21 cellular contexts compared by ENCODE assay signal in genomic region chr4:127482049-127482448, GRCh38.
DNase-seq lines count a peak whose midpoint lies in the region; FAIRE-seq and TF ChIP-seq lines count a peak whose summit lies in the region.
"Had no signal": no experiment of that assay in that cellular context is flagged by ENCODE, and none has a peak within 500 bp of the region (broad histone marks: within the 10 kb centered on the region; RNA-seq: fewer than 3 reads in every experiment).

No MANE protein-coding gene starts in this region.

- H3K9me3 ChIP-seq in H1 (ENCODE audit: insufficient read depth in 2 of 2, low read depth in 1 of 2, low read length in 1 of 2), result no peaks in the 10 kb centered on the region
- no peaks in the 10 kb centered on the region for H3K9me3 ChIP-seq in neuron (ENCODE audit: low read length)
- H3K9me3 ChIP-seq: A549, HAP-1 had no signal

- TF ChIP-seq CTCF in AG10803 (conservative IDR thresholded peaks at IDR 0.05; ENCODE audit: low read length) (no peak), H1 (IDR thresholded peaks at IDR 0.05; ENCODE audit: control extremely low read depth in 1 of 3, insufficient read depth in 1 of 3, low read depth in 1 of 3, low read length in 3 of 3) (no peak), fibroblast of mammary gland (conservative IDR thresholded peaks at IDR 0.05; ENCODE audit: control insufficient read depth, insufficient read depth, low read depth, low read length) (no peak), Calu3 (IDR thresholded peaks at IDR 0.05; ENCODE audit: unreplicated experiment) (no peak)

- H3K9me3 Mint-ChIP-seq in Calu3 (ENCODE audit: low read depth, unreplicated experiment), result no peaks in the 10 kb centered on the region
- H3K9me3 Mint-ChIP-seq in activated T-cell treated with anti-CD3 and anti-CD28 coated beads, Interleukin-2, amount 50 U/mL, for 24 hours, result no peaks in the 10 kb centered on the region
- H3K9me3 Mint-ChIP-seq: CD4-positive, alpha-beta memory T cell had no signal

- H4K5ac ChIP-seq in H1 (ENCODE audit: insufficient read length, low read depth, low read length), result no peak overlapping the region

- peaks cover 5% of the 10 kb centered on the region for H3K4me1 Mint-ChIP-seq in Calu3 (ENCODE audit: low read depth, unreplicated experiment)
- no peaks in the 10 kb centered on the region for H3K4me1 Mint-ChIP-seq in activated T-cell treated with anti-CD3 and anti-CD28 coated beads, Interleukin-2, amount 50 U/mL, for 24 hours (ENCODE audit: low read depth)
- H3K4me1 Mint-ChIP-seq: CD4-positive, alpha-beta memory T cell had no signal

- H4K91ac ChIP-seq in H1 (replicated peaks; ENCODE audit: insufficient read length, low read length), result no peak overlapping the region

- H2BK20ac ChIP-seq in H1 (ENCODE audit: low read length), result no peak overlapping the region

- intact Hi-C loops in Calu3 (cut with micrococcal nuclease; ENCODE audit: unreplicated experiment), result loop anchor here (5.0 to 10.0 kb wide), 3 partner anchors 80 to 887 kb away; no protein-coding TSS in a partner anchor

- H3K56ac ChIP-seq in H1 (replicated peaks; ENCODE audit: insufficient read length, low read depth, low read length), result no peak overlapping the region

- no peak overlapping the region for H4K8ac ChIP-seq in H1 (ENCODE audit: extremely low read depth, insufficient read depth, low read length)

- H3K14ac ChIP-seq in H1 (ENCODE audit: insufficient read length), result no peak overlapping the region

- POLR2A ChIA-PET in H1 (lab: Charles Lee; ENCODE audit: partially characterized antibody), result no interaction called here

- no peak overlapping the region for H2BK120ac ChIP-seq in H1 (replicated peaks; ENCODE audit: low read depth, low read length)

- peak overlapping the region; percentile 91; the same call in 1 of the 2 replicates for H2AFZ ChIP-seq in H1 (ENCODE audit: low read length)
- peak overlapping the region; percentile 56 for H2AFZ ChIP-seq in neuron (ENCODE audit: low read depth, low read length)
- H2AFZ ChIP-seq: GM23248 had no signal

- no peak overlapping the region for H3K18ac ChIP-seq in H1 (ENCODE audit: extremely low read depth, low read length)

- no peaks in the 10 kb centered on the region for H3K79me2 ChIP-seq in H1 (ENCODE audit: control insufficient read depth in 1 of 2, insufficient read depth in 2 of 2, low read length in 2 of 2)

- H3K36me3 ChIP-seq in H1 (ENCODE audit: control insufficient read depth in 2 of 4, insufficient read depth in 4 of 4, low read length in 3 of 4) (no peaks in the 10 kb centered on the region), neuron (ENCODE audit: insufficient read depth, low read length) (no peaks in the 10 kb centered on the region)
- H3K36me3 ChIP-seq: HAP-1 had no signal

- H3K4ac ChIP-seq in H1 (replicated peaks; ENCODE audit: insufficient read length, low read depth, low read length), result no peak overlapping the region

- no peak for TF ChIP-seq POLR2A in H1 (IDR thresholded peaks at IDR 0.05; ENCODE audit: control extremely low read depth in 1 of 2, low read depth in 2 of 2, low read length in 2 of 2)

- H2BK5ac ChIP-seq in H1 (ENCODE audit: low read depth, low read length), result no peak overlapping the region

- FAIRE-seq in H1 (lab: Jason Lieb, UNC), result no peak
- FAIRE-seq: A549, G401.6, GM12878, GM19239, H54 had no signal

- no peak overlapping the region for H3K4me3 ChIP-seq in AG10803 (ENCODE audit: low read length)
- H3K4me3 ChIP-seq in H1 (ENCODE audit: extremely low read depth in 1 of 4, insufficient read depth in 2 of 4, low read depth in 3 of 4, low read length in 4 of 4), result no peak overlapping the region
- no peak overlapping the region for H3K4me3 ChIP-seq in fibroblast of mammary gland (ENCODE audit: control insufficient read depth, low read depth, low read length)
- H3K4me3 ChIP-seq in neuron (ENCODE audit: low read length), result peak overlapping the region; percentile 28
- H3K4me3 ChIP-seq: A549, GM12878, GM23248, HAP-1 had no signal

- H3K36me3 Mint-ChIP-seq in Calu3 (ENCODE audit: insufficient read depth, unreplicated experiment), result no peaks in the 10 kb centered on the region
- no peaks in the 10 kb centered on the region for H3K36me3 Mint-ChIP-seq in activated T-cell treated with anti-CD3 and anti-CD28 coated beads, Interleukin-2, amount 50 U/mL, for 24 hours (ENCODE audit: low read depth)
- H3K36me3 Mint-ChIP-seq: CD4-positive, alpha-beta memory T cell had no signal

- WGBS in H1 (ENCODE audit: extremely low coverage in 1 of 2, insufficient coverage in 1 of 2, insufficient read length in 1 of 2, insufficient replicate concordance in 2 of 2, low coverage in 1 of 2, low lambda C conversion rate in 2 of 2, missing lambda C conversion rate in 1 of 2), 2 experiments, result 82% methylated on average over 1 of the region's 1 CpG; no CpG with 5 or more reads in 1 of the 2 experiments

- no peak overlapping the region for H2AK5ac ChIP-seq in H1 (ENCODE audit: low read depth, low read length)

- BruUV-seq in Calu3 (replicated peaks; lab: Mats Ljungman, UMichigan), result no TSS peak

- H3K23me2 ChIP-seq in H1 (ENCODE audit: low read depth, low read length), result no peaks in the 10 kb centered on the region

- no peaks in the 10 kb centered on the region for H3K79me1 ChIP-seq in H1 (ENCODE audit: low read depth, low read length)

- no peak for TF ChIP-seq EP300 in H1 (IDR thresholded peaks at IDR 0.05; ENCODE audit: borderline replicate concordance in 1 of 2, low read depth in 2 of 2, low read length in 2 of 2)

- DNase-seq in AG10803 (ENCODE audit: low read depth) (peak; percentile 6), H1 (ENCODE audit: low read depth in 1 of 2, low spot score in 2 of 2) (no peak), fibroblast of mammary gland (ENCODE audit: low read depth) (peak; percentile 20), Calu3 (no peak)
- DNase-seq in activated naive CD4-positive, alpha-beta T cell (lab: John Stamatoyannopoulos, UW), result no peak
- no peak for DNase-seq in activated T-cell treated with anti-CD3 and anti-CD28 coated beads, Interleukin-2, amount 50 U/mL, for 24 hours
- DNase-seq: 8988T; ACHN; C1 segment of cervical spinal cord; CD4-positive, alpha-beta memory T cell; COR-L47; DMS153; DND-41; GM23248 had no signal

- H4K20me1 ChIP-seq in H1 (replicated peaks in 1 of 2; ENCODE audit: control insufficient read depth in 1 of 2, insufficient read depth in 2 of 2, low read length in 2 of 2), result no peaks in the 10 kb centered on the region

- no peak overlapping the region for H3K4me3 Mint-ChIP-seq in Calu3 (ENCODE audit: low read depth, unreplicated experiment)
- no peak overlapping the region for H3K4me3 Mint-ChIP-seq in activated T-cell treated with anti-CD3 and anti-CD28 coated beads, Interleukin-2, amount 50 U/mL, for 24 hours
- H3K4me3 Mint-ChIP-seq: CD4-positive, alpha-beta memory T cell had no signal

- H2BK12ac ChIP-seq in H1 (ENCODE audit: low read depth, low read length), result no peak overlapping the region

- no peak overlapping the region for H2BK15ac ChIP-seq in H1 (ENCODE audit: low read length)

- no peak overlapping the region for H3K23ac ChIP-seq in H1 (ENCODE audit: insufficient read length)

- H3K27ac Mint-ChIP-seq in Calu3 (ENCODE audit: unreplicated experiment), result no peak overlapping the region
- H3K27ac Mint-ChIP-seq in activated T-cell treated with anti-CD3 and anti-CD28 coated beads, Interleukin-2, amount 50 U/mL, for 24 hours, result no peak overlapping the region
- H3K27ac Mint-ChIP-seq: CD4-positive, alpha-beta memory T cell had no signal

- H3K27me3 Mint-ChIP-seq in Calu3 (ENCODE audit: unreplicated experiment), result no peaks in the 10 kb centered on the region
- no peaks in the 10 kb centered on the region for H3K27me3 Mint-ChIP-seq in activated T-cell treated with anti-CD3 and anti-CD28 coated beads, Interleukin-2, amount 50 U/mL, for 24 hours
- H3K27me3 Mint-ChIP-seq: CD4-positive, alpha-beta memory T cell had no signal

- no peak overlapping the region for H3K4me2 ChIP-seq in H1 (ENCODE audit: insufficient read depth in 1 of 2, low read depth in 2 of 2, low read length in 2 of 2)
- H3K4me2 ChIP-seq: A549 had no signal

- no peak overlapping the region for H3K27ac ChIP-seq in H1 (ENCODE audit: low read depth, low read length)
- H3K27ac ChIP-seq: A549, GM23248 had no signal

- H3K9ac ChIP-seq in H1 (replicated peaks in 1 of 4; ENCODE audit: extremely low read depth in 1 of 4, low read depth in 3 of 4, low read length in 3 of 4), result no peak overlapping the region
- H3K9ac ChIP-seq: GM23248 had no signal

- TF ChIP-seq RAD21 in H1 (IDR thresholded peaks at IDR 0.05 in 1 of 2, conservative IDR thresholded peaks at IDR 0.05 in 1 of 2; ENCODE audit: low read depth in 2 of 2, low read length in 2 of 2), result no peak

- H3K27me3 ChIP-seq in H1 (replicated peaks in 1 of 4; ENCODE audit: control insufficient read depth in 3 of 4, extremely low read depth in 1 of 4, insufficient read depth in 3 of 4, low read length in 3 of 4) (no peaks in the 10 kb centered on the region), neuron (ENCODE audit: insufficient read depth, low read length) (no peaks in the 10 kb centered on the region)

- H3K4me1 ChIP-seq in H1 (replicated peaks in 1 of 4; ENCODE audit: control insufficient read depth in 3 of 4, insufficient read depth in 4 of 4, low read length in 3 of 4) (peaks cover 0 to 5% (median 0%) of the 10 kb centered on the region in 4 experiments; a peak in 1 of 7 replicates), neuron (ENCODE audit: insufficient read depth, low read length) (peaks cover 22% of the 10 kb centered on the region)
- H3K4me1 ChIP-seq: A549 had no signal

- CTCF ChIA-PET in H1 (lab: Charles Lee; ENCODE audit: partially characterized antibody), result interaction anchor here (0.7 kb wide), 1 partner anchor 105 kb away, joined by 3 read pairs; no protein-coding TSS in a partner anchor
- CTCF ChIA-PET in Calu3 (lab: Charles Lee), result no interaction called here

TF ChIP-seq in H1, 55 proteins besides CTCF, POLR2A, EP300 and RAD21:
- TF ChIP-seq BRCA1 (IDR thresholded peaks at IDR 0.05; ENCODE audit: low read depth, low read length) (no peak), YY1 (IDR thresholded peaks at IDR 0.05; ENCODE audit: low read depth, low read length) (no peak), NANOG (IDR thresholded peaks at IDR 0.05; ENCODE audit: insufficient read depth, low read depth, low read length, poor library complexity, severe bottlenecking) (no peak), KDM5A (IDR thresholded peaks at IDR 0.05; ENCODE audit: low read length) (no peak), BCL11A (IDR thresholded peaks at IDR 0.05; ENCODE audit: low read depth in 2 of 2, low read length in 2 of 2) (no peak), POU5F1 (IDR thresholded peaks at IDR 0.05; ENCODE audit: low read depth, low read length) (no peak), SIN3A (conservative IDR thresholded peaks at IDR 0.05 in 1 of 2, IDR thresholded peaks at IDR 0.05 in 1 of 2; ENCODE audit: low read depth in 1 of 2, low read length in 2 of 2) (no peak)
TF ChIP-seq in H1: peak in this region for 0.

Comparison
In these comparisons a context has a peak if more than half of its experiments do, and no peak if none do; other contexts are left out.
1. DNase-seq: peak in AG10803 (single experiment) and fibroblast of mammary gland (single experiment); none in H1 (0 of 2), Calu3 (single experiment), activated naive CD4-positive, alpha-beta T cell (0 of 4) and activated T-cell treated with anti-CD3 and anti-CD28 coated beads, Interleukin-2, amount 50 U/mL, for 24 hours (single experiment).